ENCODE assay signal across 17 cellular contexts in the genomic region with DNA sequence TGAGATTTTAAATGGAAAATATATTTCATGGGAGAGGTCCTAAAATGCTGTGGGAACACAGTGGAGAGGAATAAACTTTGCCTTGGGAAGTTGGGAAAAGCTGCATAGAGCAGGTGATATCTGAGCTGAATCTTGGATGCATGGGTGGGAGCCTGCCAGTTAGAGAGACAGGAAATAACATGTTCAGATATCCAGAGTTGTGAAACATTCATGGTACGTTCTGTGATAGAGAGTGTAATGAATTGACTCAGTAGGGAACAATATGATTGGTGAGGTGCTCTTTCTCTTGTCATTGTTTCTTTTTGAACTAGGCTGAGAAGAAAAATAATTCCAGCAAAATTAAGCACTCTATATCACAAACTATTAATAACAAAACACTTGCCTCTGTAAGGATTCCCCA.
DNase-seq lines count a peak whose midpoint lies in the region; ATAC-seq and TF ChIP-seq lines count a peak whose summit lies in the region.
"Had no signal": no experiment of that assay in that cellular context is flagged by ENCODE, and none has a peak within 500 bp of the region (broad histone marks: within the 10 kb centered on the region; RNA-seq: fewer than 3 reads in every experiment).

No MANE protein-coding gene starts in this region.

- in situ Hi-C loops in G401 (cut with HindIII; ENCODE audit: low sequenced_read_pairs), result no loop called here

- no peak for TF ChIP-seq CTCF in cardiac fibroblast (IDR thresholded peaks at IDR 0.05; ENCODE audit: low read depth, low read length)

- DNase-seq in cardiac fibroblast (ENCODE audit: low read depth in 2 of 2) (peak; percentile 3 to 26), skeletal muscle cell (ENCODE audit: low read depth) (peak; percentile 48), GF-D8 (lab: John Stamatoyannopoulos, UW) (no peak), G401 (ENCODE audit: low spot score) (no peak)
- no peak for DNase-seq in activated naive CD4-positive, alpha-beta T cell (lab: John Stamatoyannopoulos, UW)
- DNase-seq: Calu3; CD4-positive, alpha-beta T cell; DMS79; GDM1; IMR-90; Kasumi-1; NCI-H1417; NCI-H1930; NCI-H510A treated with DMSO at 0.1 percent for 48 hours; SIG-M5 had no signal

- ATAC-seq in HG02610 (IDR thresholded peaks at IDR 0.05; ENCODE audit: unreplicated experiment) (peak; percentile 59), HG03565 (IDR thresholded peaks at IDR 0.05; ENCODE audit: unreplicated experiment) (peak; percentile 83)

- H3K4me3 ChIP-seq in cardiac fibroblast (replicated peaks in 1 of 2; ENCODE audit: low read depth in 2 of 2, low read length in 2 of 2) (no peak overlapping the region), skeletal muscle cell (ENCODE audit: low read depth, low read length) (no peak overlapping the region)

Comparison
In these comparisons a context has a peak if more than half of its experiments do, and no peak if none do; other contexts are left out.
1. DNase-seq: peak in cardiac fibroblast (2 of 2) and skeletal muscle cell (single experiment); none in GF-D8 (single experiment), G401 (single experiment) and activated naive CD4-positive, alpha-beta T cell (0 of 4).